In genomic region chr17:66441012-66441703, GRCh38 we compare ENCODE assay signal across 8 cellular contexts.
DNase-seq lines count a peak whose midpoint lies in the region; ATAC-seq and TF ChIP-seq lines count a peak whose summit lies in the region.

No MANE protein-coding gene starts in this region.

- H3K27ac Mint-ChIP-seq in GM23338 = no peak overlapping the region; the same call in 1 of the 2 replicates

- H3K4me3 Mint-ChIP-seq in GM23338 = no peak overlapping the region

- H3K79me2 ChIP-seq in GM23338 (replicated peaks; ENCODE audit: insufficient read depth) = no peaks in the 10 kb centered on the region; the same call in 1 of the 2 replicates

- H4K20me1 ChIP-seq in GM23338 (replicated peaks; ENCODE audit: insufficient read depth) = no peaks in the 10 kb centered on the region

- peaks cover 6% of the 10 kb centered on the region; the same call in 1 of the 2 replicates for H3K9me2 ChIP-seq in GM23338 (ENCODE audit: insufficient read depth)

- H3K4me1 ChIP-seq in GM23338 (ENCODE audit: insufficient read depth) = peaks cover 11% of the 10 kb centered on the region

- no peaks in the 10 kb centered on the region for H3F3A ChIP-seq in GM23338 (replicated peaks; ENCODE audit: low read depth)

- no peaks in the 10 kb centered on the region for H3K9me3 Mint-ChIP-seq in GM23338

- no peak for DNase-seq in Jurkat, Clone E6-1 (ENCODE audit: low read depth, low spot score)
- DNase-seq in stimulated activated CD4-positive, alpha-beta T cell treated with anti-CD3 and anti-CD28 coated beads, Interleukin-12 subunit alpha, Interleukin-12 subunit beta, amount 100 ng/mL, for 4 hours = no peak
- no peak for DNase-seq in GM23338 (ENCODE audit: low spot score)
- no peak for DNase-seq in NCI-H2107 treated with DMSO at 0.1 percent for 48 hours (lab: John Stamatoyannopoulos, UW; ENCODE audit: unreplicated experiment)
- DNase-seq in NCI-H345 (lab: John Stamatoyannopoulos, UW) = no peak

- no peak overlapping the region for H2AFZ ChIP-seq in GM23338

- H3K4me2 ChIP-seq in GM23338 = no peak overlapping the region

- peaks cover 2% of the 10 kb centered on the region for H3K27me3 Mint-ChIP-seq in GM23338 (ENCODE audit: insufficient read depth, low read depth, poor library complexity)

- no peaks in the 10 kb centered on the region for H3K36me3 Mint-ChIP-seq in GM23338 (ENCODE audit: low read depth)

- no peaks in the 10 kb centered on the region for H3K36me3 ChIP-seq in GM23338 (ENCODE audit: insufficient read depth)

- TF ChIP-seq CTCF in GM23338 (conservative IDR thresholded peaks at IDR 0.05; ENCODE audit: low read depth in 2 of 2) = no peak

- H3K27me3 ChIP-seq in layer of hippocampus (ENCODE audit: control insufficient read depth, insufficient read depth, low read length) (no peaks in the 10 kb centered on the region), GM23338 (ENCODE audit: insufficient read depth) (no peaks in the 10 kb centered on the region)

- peak overlapping the region; percentile 20 for H3K4me3 ChIP-seq in Jurkat, Clone E6-1 (ENCODE audit: low read length)
- no peak overlapping the region for H3K4me3 ChIP-seq in GM23338

- peak; percentile 90 for ATAC-seq in GM18502 (IDR thresholded peaks at IDR 0.05; ENCODE audit: poor library complexity, unreplicated experiment)
- peak; percentile 90 for ATAC-seq in GM21576 (IDR thresholded peaks at IDR 0.05; ENCODE audit: unreplicated experiment)
- no peak for ATAC-seq in GM23338

- peaks cover 3% of the 10 kb centered on the region; the same call in 1 of the 3 replicates for H3K4me1 Mint-ChIP-seq in GM23338

- H3K27ac ChIP-seq in layer of hippocampus (ENCODE audit: low read depth, low read length) = peak overlapping the region; percentile 14
- H3K27ac ChIP-seq in GM23338 (ENCODE audit: low read depth) = no peak overlapping the region

TF ChIP-seq in GM23338, 12 proteins besides CTCF, POLR2A, EP300 and RAD21:
- TF ChIP-seq JUNB (IDR thresholded peaks at IDR 0.05; ENCODE audit: unreplicated experiment) (no peak), CREB1 (CRISPR knock-in tag; IDR thresholded peaks at IDR 0.05; ENCODE audit: low read depth) (no peak), EZH2 (IDR thresholded peaks at IDR 0.05; ENCODE audit: low read depth, unreplicated experiment) (no peak), ZNF114 (CRISPR knock-in tag; IDR thresholded peaks at IDR 0.05) (no peak), REST (IDR thresholded peaks at IDR 0.05; ENCODE audit: unreplicated experiment) (no peak), STAT1 (IDR thresholded peaks at IDR 0.05; ENCODE audit: unreplicated experiment) (no peak), NANOG (IDR thresholded peaks at IDR 0.05; ENCODE audit: borderline replicate concordance) (no peak), POLR2AphosphoS5 (IDR thresholded peaks at IDR 0.05; ENCODE audit: low read depth) (no peak), EZH2phosphoT487 (IDR thresholded peaks at IDR 0.05; ENCODE audit: unreplicated experiment) (no peak)
